In the genomic region with DNA sequence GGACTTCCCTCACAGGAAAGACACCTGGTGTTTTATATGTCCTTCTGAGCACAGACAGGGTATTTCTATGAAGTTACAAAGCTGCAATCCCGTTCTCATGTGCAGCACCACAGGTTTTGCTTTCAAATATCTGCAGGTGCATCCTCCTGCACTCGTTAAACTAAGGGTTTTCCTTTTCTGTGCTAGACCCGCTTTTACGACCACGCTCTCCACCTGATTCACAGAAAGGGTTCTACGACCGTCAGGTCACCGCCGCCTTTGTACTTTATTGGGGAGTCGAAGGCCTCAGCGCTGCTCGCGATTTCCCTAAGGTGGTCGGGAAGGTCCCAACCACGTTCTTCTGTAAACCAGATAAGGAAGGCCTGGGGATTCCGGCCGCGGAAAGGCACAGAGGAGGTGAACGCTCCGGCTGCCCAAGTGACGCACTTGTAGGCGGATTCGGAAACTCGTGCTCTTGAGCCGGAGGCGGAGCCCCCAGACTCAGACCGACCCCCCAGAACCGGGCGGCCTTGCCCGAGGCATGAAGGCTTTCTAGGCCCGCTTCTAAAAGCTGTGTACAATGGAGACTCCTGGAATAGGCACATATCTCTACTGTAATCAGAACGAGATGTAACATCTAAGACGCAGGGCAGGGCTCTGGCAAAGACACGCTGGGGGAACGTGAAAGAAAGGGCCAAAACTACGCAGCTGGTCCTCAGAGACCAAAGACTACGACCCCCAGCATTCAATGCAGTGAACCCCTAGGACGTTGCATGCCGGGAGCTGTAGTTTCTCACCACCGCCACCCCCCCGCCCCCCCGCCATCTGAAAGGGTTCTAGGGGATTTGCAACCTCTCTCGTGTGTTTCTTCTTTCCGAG, we compare ENCODE assay signal across 8 cellular contexts. TPM values are rescaled to one million over a fixed set of nuclear protein-coding genes. Genes with fewer than 3 reads are reported as not detected.
DNase-seq lines count a peak whose midpoint lies in the region; ATAC-seq, FAIRE-seq and TF ChIP-seq lines count a peak whose summit lies in the region.

No MANE protein-coding gene starts in this region.

- H3K27me3 ChIP-seq in OCI-LY1 (ENCODE audit: insufficient read depth, low read length) (no peaks in the 10 kb centered on the region), endothelial cell of umbilical vein (ENCODE audit: control insufficient read depth in 2 of 2, insufficient read depth in 2 of 2, low read length in 2 of 2) (no peaks in the 10 kb centered on the region)

- intact Hi-C loops in endothelial cell of umbilical vein (cut with micrococcal nuclease), result loop anchor here (1.0 kb wide), 1 partner anchor 158 kb away; no protein-coding TSS in a partner anchor

- H3K79me2 ChIP-seq in OCI-LY1 (ENCODE audit: insufficient read depth, low read length), result peaks cover 22% of the 10 kb centered on the region
- H3K79me2 ChIP-seq in endothelial cell of umbilical vein (ENCODE audit: control insufficient read depth, insufficient read depth, low read length), result peaks cover 41% of the 10 kb centered on the region

- peak; percentile 19 for ATAC-seq in GM21381 (IDR thresholded peaks at IDR 0.05; ENCODE audit: unreplicated experiment)

- TF ChIP-seq POLR2A in endothelial cell of umbilical vein (IDR thresholded peaks at IDR 0.05; ENCODE audit: low read depth, low read length), result peak; percentile 69

- CTCF ChIA-PET in endothelial cell of umbilical vein (lab: Charles Lee), result interaction anchor here (1.0 to 1.9 kb wide), 10 partner anchors 8 to 296 kb away, joined by 3 to 8 read pairs (median 4); a partner anchor contains a TSS

- H3K9ac ChIP-seq in OCI-LY1 (ENCODE audit: low read length), result peak overlapping the region; percentile 67; the same call in 1 of the 2 replicates
- peak overlapping the region; percentile 88 for H3K9ac ChIP-seq in endothelial cell of umbilical vein (replicated peaks; ENCODE audit: extremely low read depth, insufficient read depth, low read length)

- BruUV-seq in endothelial cell of umbilical vein (replicated peaks; lab: Mats Ljungman, UMichigan), result TSS peak; percentile 81

- no peaks in the 10 kb centered on the region for H3K9me2 ChIP-seq in OCI-LY1 (ENCODE audit: low read depth, low read length)

- POLR2A ChIA-PET in endothelial cell of umbilical vein (lab: Charles Lee), result interaction anchor here (0.7 to 2.1 kb wide), 5 partner anchors 10 to 135 kb away, joined by 3 to 12 read pairs (median 5); a partner anchor contains a TSS

- peaks cover 3% of the 10 kb centered on the region; the same call in 1 of the 2 replicates for H3F3A ChIP-seq in OCI-LY1 (ENCODE audit: insufficient read depth, low read length)

- H3K4me1 ChIP-seq in OCI-LY1 (ENCODE audit: insufficient read depth, low read length, severe bottlenecking) (peaks cover 26% of the 10 kb centered on the region), endothelial cell of umbilical vein (ENCODE audit: control insufficient read depth, extremely low read depth, insufficient read depth, low read length) (peaks cover 31% of the 10 kb centered on the region), mesodermal cell (ENCODE audit: control insufficient read depth, insufficient read depth, low read length, poor library complexity, severe bottlenecking) (peaks cover 10% of the 10 kb centered on the region)

- TF ChIP-seq CTCF in OCI-LY1 (IDR thresholded peaks at IDR 0.05; ENCODE audit: low read length) (no peak), endothelial cell of umbilical vein (IDR thresholded peaks at IDR 0.05; ENCODE audit: extremely low read depth in 1 of 2, insufficient read depth in 1 of 2, low read depth in 1 of 2, low read length in 2 of 2) (no peak)

- no peak overlapping the region for H2AFZ ChIP-seq in OCI-LY1 (ENCODE audit: low read length)
- peak overlapping the region; percentile 79 for H2AFZ ChIP-seq in endothelial cell of umbilical vein (ENCODE audit: low read depth, low read length)

- DNase-seq in CD1c-positive myeloid dendritic cell (ENCODE audit: extremely low spot score), result peak; percentile 78
- DNase-seq in HuH-7.5 (ENCODE audit: low spot score), result peak; percentile 65
- DNase-seq in activated T-cell treated with anti-CD3 and anti-CD28 coated beads for 1 hour (ENCODE audit: low read depth), result peak; percentile 70
- DNase-seq in endothelial cell of umbilical vein (ENCODE audit: low read depth, low spot score), result peak; percentile 92
- peak; percentile 71 for DNase-seq in stimulated activated CD8-positive, alpha-beta memory T cell treated with anti-CD3 and anti-CD28 coated beads, Interleukin-12 subunit alpha, Interleukin-12 subunit beta, amount 100 ng/mL, for 4 hours (ENCODE audit: low read depth)

- H3K36me3 ChIP-seq in OCI-LY1 (ENCODE audit: insufficient read depth, low read length) (peaks cover 32% of the 10 kb centered on the region), endothelial cell of umbilical vein (ENCODE audit: control insufficient read depth in 2 of 2, extremely low read depth in 1 of 2, insufficient read depth in 2 of 2, low read length in 2 of 2) (peaks cover 7 to 15% of the 10 kb centered on the region in 2 experiments), mesodermal cell (ENCODE audit: control insufficient read depth, insufficient read depth, low read length) (peaks cover 30% of the 10 kb centered on the region)

- H3K9me3 ChIP-seq in OCI-LY1 (ENCODE audit: low read length), result no peaks in the 10 kb centered on the region
- H3K9me3 ChIP-seq in endothelial cell of umbilical vein (replicated peaks; ENCODE audit: control insufficient read depth, insufficient read depth, low read length), result no peaks in the 10 kb centered on the region
- no peaks in the 10 kb centered on the region for H3K9me3 ChIP-seq in mesodermal cell (ENCODE audit: control insufficient read depth, low read length)

- no peaks in the 10 kb centered on the region for H4K20me1 ChIP-seq in OCI-LY1 (ENCODE audit: insufficient read depth, low read length)
- peaks cover 4% of the 10 kb centered on the region for H4K20me1 ChIP-seq in endothelial cell of umbilical vein (replicated peaks; ENCODE audit: control insufficient read depth, extremely low read depth, insufficient read depth, low read length)

- H3K27ac ChIP-seq in OCI-LY1 (ENCODE audit: low read depth, low read length, poor library complexity, severe bottlenecking) (peak overlapping the region; percentile 93), endothelial cell of umbilical vein (ENCODE audit: insufficient read depth, low read depth, low read length) (peak overlapping the region; percentile 91), mesodermal cell (ENCODE audit: low read depth, low read length, severe bottlenecking) (peak overlapping the region; percentile 96)

- dilution Hi-C loops in endothelial cell of umbilical vein (cut with MboI; ENCODE audit: extremely low pct_ligation_motif_present, low sequenced_read_pairs), result no loop called here

- H3K4me2 ChIP-seq in OCI-LY1 (ENCODE audit: low read length) (peak overlapping the region; percentile 88), endothelial cell of umbilical vein (ENCODE audit: insufficient read depth, low read length) (peak overlapping the region; percentile 73)

- H3K9me1 ChIP-seq in endothelial cell of umbilical vein (replicated peaks; ENCODE audit: control insufficient read depth, extremely low read depth, insufficient read depth, low read length), result no peaks in the 10 kb centered on the region

- FAIRE-seq in endothelial cell of umbilical vein (lab: Jason Lieb, UNC), result peak; percentile 26

- 1% methylated on average over 31 to 36 of the region's 44 CpGs for WGBS in mesodermal cell (ENCODE audit: insufficient coverage in 2 of 2), 2 experiments

- peak overlapping the region; percentile 63 for H3K4me3 ChIP-seq in OCI-LY1 (ENCODE audit: low read depth, low read length, poor library complexity, severe bottlenecking)
- H3K4me3 ChIP-seq in endothelial cell of umbilical vein (replicated peaks in 1 of 3; ENCODE audit: insufficient read depth in 1 of 3, low read depth in 1 of 3, low read length in 3 of 3), result peak overlapping the region; percentile 30 to 73 (median 44)
- peak overlapping the region; percentile 57 for H3K4me3 ChIP-seq in mesodermal cell (ENCODE audit: extremely low read depth, insufficient read depth, low read length, poor library complexity, severe bottlenecking)

TF ChIP-seq in endothelial cell of umbilical vein, 7 proteins besides CTCF, POLR2A, EP300 and RAD21 (continues in another document):
- TF ChIP-seq JUN (IDR thresholded peaks at IDR 0.05; ENCODE audit: borderline replicate concordance, insufficient read depth, insufficient read length, low read depth) (no peak), POLR2AphosphoS5 (IDR thresholded peaks at IDR 0.05; ENCODE audit: insufficient read depth, low read depth, low read length) (peak; percentile 46), FOS (IDR thresholded peaks at IDR 0.05; ENCODE audit: borderline replicate concordance, insufficient read depth, low read length) (no peak), MYC (IDR thresholded peaks at IDR 0.05; ENCODE audit: low read depth, low read length) (no peak), GATA2 (IDR thresholded peaks at IDR 0.05; ENCODE audit: insufficient read depth, insufficient read length, low read depth, low read length) (peak; percentile 6)
- TF ChIP-seq, protein P1, sequence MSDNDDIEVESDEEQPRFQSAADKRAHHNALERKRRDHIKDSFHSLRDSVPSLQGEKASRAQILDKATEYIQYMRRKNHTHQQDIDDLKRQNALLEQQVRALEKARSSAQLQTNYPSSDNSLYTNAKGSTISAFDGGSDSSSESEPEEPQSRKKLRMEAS (IDR thresholded peaks at IDR 0.05; ENCODE audit: insufficient read depth, insufficient read length), result no peak

RNA-seq across cellular contexts. Expression of a gene that starts 0.9 kb away (rescaled TPM):
- total RNA-seq in endothelial cell of umbilical vein, result 1,253 and 1,310 TPM in 2 replicates
- polyA plus RNA-seq in endothelial cell of umbilical vein, result 188 and 310 TPM in 2 replicates
- 622 and 672 TPM in 2 replicates for polyA plus RNA-seq in endothelial cell of umbilical vein (2011; cell fraction: cytosol; rRNA removed)
- 1,138 and 1,640 TPM in 2 replicates for polyA plus RNA-seq in endothelial cell of umbilical vein (2011; cell fraction: nucleus; rRNA removed)
- polyA plus RNA-seq in endothelial cell of umbilical vein (2012), result 967 and 1,014 TPM in 2 replicates
- 299 and 328 TPM in 2 replicates for polyA minus RNA-seq in endothelial cell of umbilical vein
- polyA minus RNA-seq in endothelial cell of umbilical vein (2011; cell fraction: cytosol; rRNA and poly(A)+ RNA removed), result 72.4 TPM
- polyA minus RNA-seq in endothelial cell of umbilical vein (2011; cell fraction: nucleus; rRNA and poly(A)+ RNA removed), result 434 and 718 TPM in 2 replicates
- 1,475 TPM for polyA plus RNA-seq in mesodermal cell (2013, experiment 1 of 2)
- polyA plus RNA-seq in mesodermal cell (2013, experiment 2 of 2), result 1,549 TPM

RNA-seq across cellular contexts. Expression of a gene that starts 36.4 kb away (rescaled TPM):
- total RNA-seq in endothelial cell of umbilical vein, result 35.1 and 36.8 TPM in 2 replicates
- polyA plus RNA-seq in endothelial cell of umbilical vein, result 13.8 and 17.6 TPM in 2 replicates
- polyA plus RNA-seq in endothelial cell of umbilical vein (2011; cell fraction: cytosol; rRNA removed), result 16.5 and 18.1 TPM in 2 replicates
- 29.0 and 40.9 TPM in 2 replicates for polyA plus RNA-seq in endothelial cell of umbilical vein (2011; cell fraction: nucleus; rRNA removed)
- 27.8 and 35.9 TPM in 2 replicates for polyA plus RNA-seq in endothelial cell of umbilical vein (2012)
- 17.9 and 18.1 TPM in 2 replicates for polyA minus RNA-seq in endothelial cell of umbilical vein
- polyA minus RNA-seq in endothelial cell of umbilical vein (2011; cell fraction: cytosol; rRNA and poly(A)+ RNA removed), result 13.5 TPM
- 21.6 and 31.0 TPM in 2 replicates for polyA minus RNA-seq in endothelial cell of umbilical vein (2011; cell fraction: nucleus; rRNA and poly(A)+ RNA removed)
- polyA plus RNA-seq in mesodermal cell (2013, experiment 1 of 2), result 37.7 TPM
- polyA plus RNA-seq in mesodermal cell (2013, experiment 2 of 2), result 39.3 TPM

Comparison
In these comparisons a context has a peak if more than half of its experiments do, and no peak if none do; other contexts are left out.
1. Peak in every context shown above with its lines: DNase-seq, ATAC-seq, H3K4me3 ChIP-seq and H3K27ac ChIP-seq.